ENCODE assay signal across 1 cellular context in the genomic region with DNA sequence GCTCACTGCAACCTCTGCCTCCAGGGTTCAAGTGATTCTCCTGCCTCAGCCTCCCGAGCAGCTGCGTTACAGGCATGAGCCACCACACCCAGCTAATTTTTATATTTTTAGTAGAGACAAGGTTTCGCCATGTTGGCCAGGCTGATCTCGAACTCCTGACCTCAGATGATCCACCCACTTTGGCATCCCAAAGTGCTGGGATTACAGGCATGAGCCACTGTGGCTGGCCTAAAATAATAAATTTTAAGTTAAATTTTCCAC. TPM values are rescaled to one million over a fixed set of nuclear protein-coding genes. Genes with fewer than 3 reads are reported as not detected.
"Had no signal": no experiment of that assay in that cellular context is flagged by ENCODE, and none has a peak within 500 bp of the region (broad histone marks: within the 10 kb centered on the region; RNA-seq: fewer than 3 reads in every experiment).

No MANE protein-coding gene starts in this region.

RNA-seq across cellular contexts. Expression of gene SPOCK2, which starts 58.9 kb away (rescaled TPM):
- total RNA-seq: IMR-90 had no signal
